In the genomic region with DNA sequence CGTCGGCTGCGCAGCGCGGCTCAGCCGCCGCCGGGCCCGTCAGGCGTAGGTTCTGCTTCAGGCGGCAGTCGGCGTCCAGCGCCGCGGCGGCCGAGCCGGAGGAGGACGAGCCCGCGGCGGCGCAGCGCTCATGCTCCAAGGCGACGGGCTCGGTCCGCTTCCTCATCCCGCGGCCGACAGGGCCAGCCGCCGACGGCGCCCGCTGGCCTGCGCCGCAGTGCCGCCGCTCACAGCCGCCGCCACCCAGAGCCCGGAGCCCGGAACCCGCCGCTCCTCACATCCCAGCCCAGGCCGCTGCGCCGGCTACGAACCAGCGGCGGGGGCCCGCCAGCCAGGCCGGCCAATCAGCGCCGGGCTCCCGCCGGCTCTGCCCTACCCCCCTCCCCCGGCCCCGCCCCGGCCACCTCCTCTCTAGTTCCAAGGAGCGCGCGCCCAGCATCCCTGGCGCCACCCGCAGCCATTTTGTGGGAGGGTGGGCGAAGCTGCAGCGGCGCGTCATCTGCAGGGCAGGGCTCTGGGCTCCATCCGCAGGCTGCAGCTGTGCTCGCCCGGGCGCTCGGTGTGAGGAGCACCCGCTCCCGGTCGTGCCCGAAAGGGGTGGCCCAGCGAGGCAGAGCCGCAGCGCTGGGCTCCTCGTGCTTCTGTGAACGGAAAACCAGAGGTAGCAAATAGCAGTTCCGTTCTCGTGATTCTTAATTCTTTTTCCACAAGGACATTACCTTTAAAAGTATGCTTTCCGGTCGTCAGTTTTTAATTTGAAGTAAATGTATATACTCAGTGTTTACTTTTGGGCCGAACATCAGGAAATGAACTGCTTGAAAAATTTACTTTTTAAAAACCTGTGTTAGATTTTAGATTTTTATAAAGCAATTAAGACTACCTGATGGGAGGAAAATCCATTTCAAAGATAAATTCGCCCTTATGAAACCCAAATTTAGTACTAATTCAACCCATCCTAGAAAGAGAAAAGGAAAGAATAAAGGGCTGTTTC, we compare ENCODE assay signal across 8 cellular contexts. TPM values are rescaled to one million over a fixed set of nuclear protein-coding genes. Genes with fewer than 3 reads are reported as not detected.
A peak's percentile ranks its signal among the peaks of the same experiment; 100 is the strongest.
DNase-seq lines count a peak whose midpoint lies in the region; ATAC-seq and TF ChIP-seq lines count a peak whose summit lies in the region.

A gene (minus strand): TSS at position 298 of the 991 bp plus-strand sequence. CDS start 132 bp downstream, at position 166.

- TF ChIP-seq CTCF in AG09319 (IDR thresholded peaks at IDR 0.05; ENCODE audit: low read depth, low read length) (no peak; the same call in 1 of the 2 replicates), activated B cell treated with CpG ODN at 0.5 μM for 24 hours (IDR thresholded peaks at IDR 0.05) (no peak), cardiac fibroblast (IDR thresholded peaks at IDR 0.05; ENCODE audit: low read depth, low read length) (no peak)

- ATAC-seq in GM19025 (IDR thresholded peaks at IDR 0.05; ENCODE audit: low read depth, unreplicated experiment) (peak; percentile 93), HG03280 (IDR thresholded peaks at IDR 0.05; ENCODE audit: unreplicated experiment) (peak; percentile 88), activated B cell treated with CpG ODN at 0.5 μM for 24 hours (ENCODE audit: low read depth) (peak; percentile 93)

- H3K4me3 ChIP-seq in cardiac fibroblast (replicated peaks in 1 of 2; ENCODE audit: low read depth in 2 of 2, low read length in 2 of 2): peak within 1 kb of the TSS; percentile 88 to 95

- peaks cover 17% of the 10 kb centered on the region for H3K4me1 Mint-ChIP-seq in activated B cell treated with CpG ODN at 0.5 μM for 24 hours
- peaks cover 15 to 24% of the 10 kb centered on the region in 2 donors for H3K4me1 Mint-ChIP-seq in immature natural killer cell

- no peaks in the 10 kb centered on the region for H3K27me3 Mint-ChIP-seq in activated B cell treated with CpG ODN at 0.5 μM for 24 hours
- H3K27me3 Mint-ChIP-seq in immature natural killer cell (ENCODE audit: low read depth in 3 of 3): peaks cover 3 to 6% (median 4%) of the 10 kb centered on the region in 3 donors

- no peaks in the 10 kb centered on the region for H3K9me3 Mint-ChIP-seq in activated B cell treated with CpG ODN at 0.5 μM for 24 hours
- H3K9me3 Mint-ChIP-seq in immature natural killer cell: no peaks in the 10 kb centered on the region

- POLR2A ChIA-PET in activated B cell treated with CpG ODN at 0.5 μM for 24 hours (lab: Charles Lee): interaction anchor here (0.6 to 1.0 kb wide), 15 partner anchors 9 to 338 kb away, joined by 3 to 13 read pairs (median 5); a partner anchor contains a TSS

- CTCF ChIA-PET in activated B cell treated with CpG ODN at 0.5 μM for 24 hours (lab: Charles Lee): interaction anchor here (1.3 kb wide), 1 partner anchor 96 kb away, joined by 3 read pairs; no protein-coding TSS in a partner anchor

- intact Hi-C loops in activated B cell treated with CpG ODN at 0.5 μM for 24 hours (cut with micrococcal nuclease): loop anchor here (1.0 to 5.0 kb wide), 11 partner anchors 16 to 1969 kb away; a partner anchor contains a TSS

- DNase-seq in AG09319 (ENCODE audit: extremely low read depth, low read depth): peak; percentile 88
- DNase-seq in NCI-H345 (lab: John Stamatoyannopoulos, UW): peak; percentile 99
- peak; percentile 85 for DNase-seq in activated B cell treated with CpG ODN at 0.5 μM for 24 hours
- DNase-seq in cardiac fibroblast (ENCODE audit: low read depth in 2 of 2): peak; percentile 95 to 97
- peak; percentile 91 to 92 (median 92) for DNase-seq in immature natural killer cell
- DNase-seq in smooth muscle cell of the brain vasculature (ENCODE audit: low read depth, low spot score): peak; percentile 89

- H3K36me3 Mint-ChIP-seq in activated B cell treated with CpG ODN at 0.5 μM for 24 hours (ENCODE audit: low read depth) (no peaks in the 10 kb centered on the region), immature natural killer cell (no peaks in the 10 kb centered on the region)

- H3K4me3 Mint-ChIP-seq in activated B cell treated with CpG ODN at 0.5 μM for 24 hours: peak within 1 kb of the TSS; percentile 85
- H3K4me3 Mint-ChIP-seq in immature natural killer cell: peak within 1 kb of the TSS; percentile 84 to 87 (median 86)

- H3K27ac Mint-ChIP-seq in activated B cell treated with CpG ODN at 0.5 μM for 24 hours (peak within 1 kb of the TSS; percentile 76), immature natural killer cell (peak within 1 kb of the TSS; percentile 68 to 91 (median 86))

RNA-seq across cellular contexts. Expression of the gene that starts here (rescaled TPM):
- total RNA-seq in activated B cell treated with CpG ODN at 0.5 μM for 24 hours: 16.1 and 16.3 TPM in 2 replicates
- polyA plus RNA-seq in immature natural killer cell: 10 to 100 TPM; 41.8 to 77.8 (median 49.2) TPM

Comparison
In these comparisons a context has a peak if more than half of its experiments do, and no peak if none do; other contexts are left out.
1. Peak in every context shown above with its lines: DNase-seq, ATAC-seq and H3K4me3 ChIP-seq.